Comparison of ENCODE assay signal across 1 cellular context in the genomic region with DNA sequence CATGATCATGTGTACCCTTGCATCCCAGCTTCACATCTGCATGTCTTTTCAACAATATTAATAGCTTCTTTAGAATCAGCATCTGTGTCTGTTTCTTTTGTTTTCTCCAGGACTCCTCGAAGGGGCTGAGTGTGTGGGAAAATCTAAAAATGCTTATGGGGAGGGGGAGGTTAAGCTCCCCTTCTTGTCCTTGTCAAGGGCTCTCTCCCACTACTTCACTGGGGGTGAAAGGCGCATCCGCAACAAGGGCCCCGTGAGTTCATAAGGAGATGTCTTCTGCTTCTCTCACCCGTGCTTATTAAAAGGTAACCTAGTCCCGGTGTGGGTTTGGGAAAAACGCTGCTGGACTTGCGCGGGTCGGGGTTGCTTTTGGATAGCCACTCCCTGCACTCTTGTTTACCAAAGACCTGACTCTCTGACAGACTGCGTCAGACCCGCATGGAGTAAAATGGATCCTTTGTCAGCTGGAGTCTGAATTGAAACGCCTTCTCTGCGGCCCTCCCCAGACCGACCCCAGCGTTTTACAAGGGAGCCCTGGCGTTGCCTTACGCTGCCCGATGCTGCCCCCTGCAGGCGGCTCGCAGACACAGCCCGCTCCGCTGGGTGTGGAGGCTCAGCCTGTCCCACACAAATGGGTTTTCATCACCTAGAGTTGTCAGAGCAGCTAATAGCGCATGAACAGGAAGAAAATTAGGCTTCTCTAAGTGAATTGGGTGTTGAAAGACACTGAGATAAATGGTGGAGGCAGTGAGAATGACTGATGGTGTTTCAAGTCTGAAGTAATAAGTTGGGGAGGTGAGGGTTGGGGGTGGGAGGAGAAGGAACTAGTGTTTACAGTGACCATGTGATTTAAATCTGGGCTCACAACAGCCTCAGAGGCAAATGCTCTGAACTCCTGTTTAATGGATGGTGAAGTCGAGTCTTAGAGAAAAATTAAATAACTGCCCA.
A peak's percentile ranks its signal among the peaks of the same experiment; 100 is the strongest.
TF ChIP-seq lines count a peak whose summit lies in the region.

No MANE protein-coding gene starts in this region.

TF ChIP-seq in K562, 482 proteins besides CTCF, POLR2A, EP300 and RAD21 (continued from another document and continues in another):
- TF ChIP-seq, protein P1, sequence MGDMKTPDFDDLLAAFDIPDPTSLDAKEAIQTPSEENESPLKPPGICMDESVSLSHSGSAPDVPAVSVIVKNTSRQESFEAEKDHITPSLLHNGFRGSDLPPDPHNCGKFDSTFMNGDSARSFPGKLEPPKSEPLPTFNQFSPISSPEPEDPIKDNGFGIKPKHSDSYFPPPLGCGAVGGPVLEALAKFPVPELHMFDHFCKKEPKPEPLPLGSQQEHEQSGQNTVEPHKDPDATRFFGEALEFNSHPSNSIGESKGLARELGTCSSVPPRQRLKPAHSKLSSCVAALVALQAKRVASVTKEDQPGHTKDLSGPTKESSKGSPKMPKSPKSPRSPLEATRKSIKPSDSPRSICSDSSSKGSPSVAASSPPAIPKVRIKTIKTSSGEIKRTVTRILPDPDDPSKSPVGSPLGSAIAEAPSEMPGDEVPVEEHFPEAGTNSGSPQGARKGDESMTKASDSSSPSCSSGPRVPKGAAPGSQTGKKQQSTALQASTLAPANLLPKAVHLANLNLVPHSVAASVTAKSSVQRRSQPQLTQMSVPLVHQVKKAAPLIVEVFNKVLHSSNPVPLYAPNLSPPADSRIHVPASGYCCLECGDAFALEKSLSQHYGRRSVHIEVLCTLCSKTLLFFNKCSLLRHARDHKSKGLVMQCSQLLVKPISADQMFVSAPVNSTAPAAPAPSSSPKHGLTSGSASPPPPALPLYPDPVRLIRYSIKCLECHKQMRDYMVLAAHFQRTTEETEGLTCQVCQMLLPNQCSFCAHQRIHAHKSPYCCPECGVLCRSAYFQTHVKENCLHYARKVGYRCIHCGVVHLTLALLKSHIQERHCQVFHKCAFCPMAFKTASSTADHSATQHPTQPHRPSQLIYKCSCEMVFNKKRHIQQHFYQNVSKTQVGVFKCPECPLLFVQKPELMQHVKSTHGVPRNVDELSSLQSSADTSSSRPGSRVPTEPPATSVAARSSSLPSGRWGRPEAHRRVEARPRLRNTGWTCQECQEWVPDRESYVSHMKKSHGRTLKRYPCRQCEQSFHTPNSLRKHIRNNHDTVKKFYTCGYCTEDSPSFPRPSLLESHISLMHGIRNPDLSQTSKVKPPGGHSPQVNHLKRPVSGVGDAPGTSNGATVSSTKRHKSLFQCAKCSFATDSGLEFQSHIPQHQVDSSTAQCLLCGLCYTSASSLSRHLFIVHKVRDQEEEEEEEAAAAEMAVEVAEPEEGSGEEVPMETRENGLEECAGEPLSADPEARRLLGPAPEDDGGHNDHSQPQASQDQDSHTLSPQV (IDR thresholded peaks at IDR 0.05), result peak; percentile 82
- TF ChIP-seq CHCHD3 (CRISPR knock-in tag; IDR thresholded peaks at IDR 0.05) (no peak), KDM1A (IDR thresholded peaks at IDR 0.05) (peak in 1 of 2 experiments; percentile 30; a peak in 1 of 4 replicates), PHF21A (IDR thresholded peaks at IDR 0.05; ENCODE audit: borderline replicate concordance, low read depth) (0 out of 2 replicates have a peak, but pooled peaks have one; percentile 13), FOSL1 (tag; conservative IDR thresholded peaks at IDR 0.05) (no peak; the same call in none of the 2 replicates), NEUROD1 (IDR thresholded peaks at IDR 0.05; ENCODE audit: borderline replicate concordance, low read depth, low read length, partially characterized antibody) (peak; percentile 37), ZNF408 (CRISPR knock-in tag; IDR thresholded peaks at IDR 0.05; ENCODE audit: low read depth) (no peak), BCOR (IDR thresholded peaks at IDR 0.05) (peak; percentile 43; the same call in 1 of the 2 replicates), ZNF778 (CRISPR knock-in tag; IDR thresholded peaks at IDR 0.05) (no peak), MEIS2 (IDR thresholded peaks at IDR 0.05; ENCODE audit: partially characterized antibody) (peak; percentile 87), ZFX (CRISPR knock-in tag; IDR thresholded peaks at IDR 0.05) (no peak), BRD4 (IDR thresholded peaks at IDR 0.05) (no peak), BACH1 (tag; IDR thresholded peaks at IDR 0.05) (no peak), TBP (optimal IDR thresholded peaks at IDR 0.05; ENCODE audit: low read depth, low read length) (peak; percentile 29), HDAC6 (IDR thresholded peaks at IDR 0.05; ENCODE audit: low read depth, low read length) (no peak), ADNP (tag; IDR thresholded peaks at IDR 0.05) (no peak), SAFB (IDR thresholded peaks at IDR 0.05; ENCODE audit: borderline replicate concordance, low read depth, low read length) (no peak), SNRNP70 (optimal IDR thresholded peaks at IDR 0.05; ENCODE audit: low read depth, low read length) (no peak), TEAD4 (IDR thresholded peaks at IDR 0.05; ENCODE audit: low read length) (no peak), TEAD4 (CRISPR knock-in tag; IDR thresholded peaks at IDR 0.05; ENCODE audit: borderline replicate concordance) (no peak), NRF1 (conservative IDR thresholded peaks at IDR 0.05 in 1 of 2, IDR thresholded peaks at IDR 0.05 in 1 of 2) (peak; percentile 17 to 35; a peak in 1 of 4 replicates), MITF (IDR thresholded peaks at IDR 0.05) (no peak), CSDE1 (IDR thresholded peaks at IDR 0.05) (no peak), PCBP2 (IDR thresholded peaks at IDR 0.05; ENCODE audit: low read depth, low read length, poor library complexity, severe bottlenecking) (no peak), RB1 (IDR thresholded peaks at IDR 0.05; ENCODE audit: low read depth) (peak; percentile 88), ZNF174 (CRISPR knock-in tag; IDR thresholded peaks at IDR 0.05) (no peak), ZBTB12 (CRISPR knock-in tag; IDR thresholded peaks at IDR 0.05) (no peak), IRF2 (CRISPR knock-in tag; IDR thresholded peaks at IDR 0.05) (no peak), MCM3 (IDR thresholded peaks at IDR 0.05) (no peak), PPARD (CRISPR knock-in tag; IDR thresholded peaks at IDR 0.05) (no peak), NR1H2 (CRISPR knock-in tag; IDR thresholded peaks at IDR 0.05) (0 out of 2 replicates have a peak, but pooled peaks have one; percentile 89), SP2 (IDR thresholded peaks at IDR 0.05; ENCODE audit: extremely low read depth, low read depth, low read length, poor library complexity, severe bottlenecking) (no peak), CHAMP1 (IDR thresholded peaks at IDR 0.05) (no peak; the same call in 1 of the 2 replicates), BRF1 (IDR thresholded peaks at IDR 0.05; ENCODE audit: borderline replicate concordance, extremely low read depth, insufficient read length) (no peak), NUFIP1 (IDR thresholded peaks at IDR 0.05; ENCODE audit: partially characterized antibody) (no peak), MNT (conservative IDR thresholded peaks at IDR 0.05) (peak in 1 of 2 experiments; percentile 62; a peak in 3 of 4 replicates)
- TF ChIP-seq, protein P2, sequence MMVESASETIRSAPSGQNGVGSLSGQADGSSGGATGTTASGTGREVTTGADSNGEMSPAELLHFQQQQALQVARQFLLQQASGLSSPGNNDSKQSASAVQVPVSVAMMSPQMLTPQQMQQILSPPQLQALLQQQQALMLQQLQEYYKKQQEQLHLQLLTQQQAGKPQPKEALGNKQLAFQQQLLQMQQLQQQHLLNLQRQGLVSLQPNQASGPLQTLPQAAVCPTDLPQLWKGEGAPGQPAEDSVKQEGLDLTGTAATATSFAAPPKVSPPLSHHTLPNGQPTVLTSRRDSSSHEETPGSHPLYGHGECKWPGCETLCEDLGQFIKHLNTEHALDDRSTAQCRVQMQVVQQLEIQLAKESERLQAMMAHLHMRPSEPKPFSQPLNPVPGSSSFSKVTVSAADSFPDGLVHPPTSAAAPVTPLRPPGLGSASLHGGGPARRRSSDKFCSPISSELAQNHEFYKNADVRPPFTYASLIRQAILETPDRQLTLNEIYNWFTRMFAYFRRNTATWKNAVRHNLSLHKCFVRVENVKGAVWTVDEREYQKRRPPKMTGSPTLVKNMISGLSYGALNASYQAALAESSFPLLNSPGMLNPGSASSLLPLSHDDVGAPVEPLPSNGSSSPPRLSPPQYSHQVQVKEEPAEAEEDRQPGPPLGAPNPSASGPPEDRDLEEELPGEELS (CRISPR knock-in tag; IDR thresholded peaks at IDR 0.05; ENCODE audit: borderline replicate concordance), result no peak
- TF ChIP-seq, protein P3, sequence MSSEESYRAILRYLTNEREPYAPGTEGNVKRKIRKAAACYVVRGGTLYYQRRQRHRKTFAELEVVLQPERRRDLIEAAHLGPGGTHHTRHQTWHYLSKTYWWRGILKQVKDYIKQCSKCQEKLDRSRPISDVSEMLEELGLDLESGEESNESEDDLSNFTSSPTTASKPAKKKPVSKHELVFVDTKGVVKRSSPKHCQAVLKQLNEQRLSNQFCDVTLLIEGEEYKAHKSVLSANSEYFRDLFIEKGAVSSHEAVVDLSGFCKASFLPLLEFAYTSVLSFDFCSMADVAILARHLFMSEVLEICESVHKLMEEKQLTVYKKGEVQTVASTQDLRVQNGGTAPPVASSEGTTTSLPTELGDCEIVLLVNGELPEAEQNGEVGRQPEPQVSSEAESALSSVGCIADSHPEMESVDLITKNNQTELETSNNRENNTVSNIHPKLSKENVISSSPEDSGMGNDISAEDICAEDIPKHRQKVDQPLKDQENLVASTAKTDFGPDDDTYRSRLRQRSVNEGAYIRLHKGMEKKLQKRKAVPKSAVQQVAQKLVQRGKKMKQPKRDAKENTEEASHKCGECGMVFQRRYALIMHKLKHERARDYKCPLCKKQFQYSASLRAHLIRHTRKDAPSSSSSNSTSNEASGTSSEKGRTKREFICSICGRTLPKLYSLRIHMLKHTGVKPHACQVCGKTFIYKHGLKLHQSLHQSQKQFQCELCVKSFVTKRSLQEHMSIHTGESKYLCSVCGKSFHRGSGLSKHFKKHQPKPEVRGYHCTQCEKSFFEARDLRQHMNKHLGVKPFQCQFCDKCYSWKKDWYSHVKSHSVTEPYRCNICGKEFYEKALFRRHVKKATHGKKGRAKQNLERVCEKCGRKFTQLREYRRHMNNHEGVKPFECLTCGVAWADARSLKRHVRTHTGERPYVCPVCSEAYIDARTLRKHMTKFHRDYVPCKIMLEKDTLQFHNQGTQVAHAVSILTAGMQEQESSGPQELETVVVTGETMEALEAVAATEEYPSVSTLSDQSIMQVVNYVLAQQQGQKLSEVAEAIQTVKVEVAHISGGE (CRISPR knock-in tag; IDR thresholded peaks at IDR 0.05), result no peak
- TF ChIP-seq, protein P4, sequence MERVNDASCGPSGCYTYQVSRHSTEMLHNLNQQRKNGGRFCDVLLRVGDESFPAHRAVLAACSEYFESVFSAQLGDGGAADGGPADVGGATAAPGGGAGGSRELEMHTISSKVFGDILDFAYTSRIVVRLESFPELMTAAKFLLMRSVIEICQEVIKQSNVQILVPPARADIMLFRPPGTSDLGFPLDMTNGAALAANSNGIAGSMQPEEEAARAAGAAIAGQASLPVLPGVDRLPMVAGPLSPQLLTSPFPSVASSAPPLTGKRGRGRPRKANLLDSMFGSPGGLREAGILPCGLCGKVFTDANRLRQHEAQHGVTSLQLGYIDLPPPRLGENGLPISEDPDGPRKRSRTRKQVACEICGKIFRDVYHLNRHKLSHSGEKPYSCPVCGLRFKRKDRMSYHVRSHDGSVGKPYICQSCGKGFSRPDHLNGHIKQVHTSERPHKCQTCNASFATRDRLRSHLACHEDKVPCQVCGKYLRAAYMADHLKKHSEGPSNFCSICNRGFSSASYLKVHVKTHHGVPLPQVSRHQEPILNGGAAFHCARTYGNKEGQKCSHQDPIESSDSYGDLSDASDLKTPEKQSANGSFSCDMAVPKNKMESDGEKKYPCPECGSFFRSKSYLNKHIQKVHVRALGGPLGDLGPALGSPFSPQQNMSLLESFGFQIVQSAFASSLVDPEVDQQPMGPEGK (CRISPR knock-in tag; IDR thresholded peaks at IDR 0.05; ENCODE audit: borderline replicate concordance), result no peak
